ENCODE assay signal across 14 cellular contexts in genomic region chr1:7248828-7249227, GRCh38.
DNase-seq lines count a peak whose midpoint lies in the region; ATAC-seq lines count a peak whose summit lies in the region.
"Had no signal": no experiment of that assay in that cellular context is flagged by ENCODE, and none has a peak within 500 bp of the region (broad histone marks: within the 10 kb centered on the region; RNA-seq: fewer than 3 reads in every experiment).

No MANE protein-coding gene starts in this region.

- peak; percentile 9 for DNase-seq in activated CD8-positive, alpha-beta memory T cell treated with anti-CD3 and anti-CD28 coated beads, Interleukin-2, amount 10 ng/mL, durations not matched to agents 7 days and 5 days
- DNase-seq in activated CD8-positive, alpha-beta memory T cell treated with anti-CD3 and anti-CD28 coated beads, Interleukin-2, amount 50 U/mL, for 4 hours = no peak
- DNase-seq in ecto neural progenitor cell (ENCODE audit: low spot score) (peak; percentile 14), retina (peak; percentile 26), NCI-H446 (lab: John Stamatoyannopoulos, UW) (no peak), NAMALWA (ENCODE audit: low spot score) (no peak), OCI-M2 (lab: John Stamatoyannopoulos, UW; ENCODE audit: unreplicated experiment) (no peak)
- DNase-seq: Calu3; CD4-positive, alpha-beta T cell; DMS 273 treated with DMSO at 0.1 percent for 48 hours; H7 had no signal

- CTCF ChIA-PET in activated CD8-positive, alpha-beta memory T cell treated with anti-CD3 and anti-CD28 coated beads, Interleukin-2, amount 10 ng/mL, durations not matched to agents 7 days and 5 days (lab: Charles Lee) = no interaction called here

- no peak for ATAC-seq in activated CD8-positive, alpha-beta memory T cell treated with anti-CD3 and anti-CD28 coated beads, Interleukin-2, amount 10 ng/mL, durations not matched to agents 7 days and 5 days
- ATAC-seq: GM23338 had no signal

- H3K9me3 Mint-ChIP-seq in activated CD8-positive, alpha-beta memory T cell treated with anti-CD3 and anti-CD28 coated beads, Interleukin-2, amount 10 ng/mL, durations not matched to agents 7 days and 5 days (ENCODE audit: low read depth) = no peaks in the 10 kb centered on the region
- H3K9me3 Mint-ChIP-seq: CD4-positive, alpha-beta T cell; GM23338 had no signal

- H3K27ac Mint-ChIP-seq in activated CD8-positive, alpha-beta memory T cell treated with anti-CD3 and anti-CD28 coated beads, Interleukin-2, amount 10 ng/mL, durations not matched to agents 7 days and 5 days = no peak overlapping the region
- H3K27ac Mint-ChIP-seq: B cell; CD4-positive, alpha-beta T cell; GM23338; IgD-negative memory B cell had no signal

- H3K4me1 Mint-ChIP-seq in activated CD8-positive, alpha-beta memory T cell treated with anti-CD3 and anti-CD28 coated beads, Interleukin-2, amount 10 ng/mL, durations not matched to agents 7 days and 5 days = no peaks in the 10 kb centered on the region
- H3K4me1 Mint-ChIP-seq: B cell, IgD-negative memory B cell had no signal

- peaks cover 8% of the 10 kb centered on the region for H3K27me3 Mint-ChIP-seq in activated CD8-positive, alpha-beta memory T cell treated with anti-CD3 and anti-CD28 coated beads, Interleukin-2, amount 10 ng/mL, durations not matched to agents 7 days and 5 days

- no peaks in the 10 kb centered on the region for H3K36me3 Mint-ChIP-seq in activated CD8-positive, alpha-beta memory T cell treated with anti-CD3 and anti-CD28 coated beads, Interleukin-2, amount 10 ng/mL, durations not matched to agents 7 days and 5 days
- H3K36me3 Mint-ChIP-seq: IgD-negative memory B cell had no signal

- H3K4me3 Mint-ChIP-seq in activated CD8-positive, alpha-beta memory T cell treated with anti-CD3 and anti-CD28 coated beads, Interleukin-2, amount 10 ng/mL, durations not matched to agents 7 days and 5 days = no peak overlapping the region
- H3K4me3 Mint-ChIP-seq: B cell; CD4-positive, alpha-beta T cell; GM23338 had no signal

Comparison
In these comparisons a context has a peak if more than half of its experiments do, and no peak if none do; other contexts are left out.
1. DNase-seq: peak in activated CD8-positive, alpha-beta memory T cell treated with anti-CD3 and anti-CD28 coated beads, Interleukin-2, amount 10 ng/mL, durations not matched to agents 7 days and 5 days (single experiment), ecto neural progenitor cell (single experiment) and retina (single experiment); none in activated CD8-positive, alpha-beta memory T cell treated with anti-CD3 and anti-CD28 coated beads, Interleukin-2, amount 50 U/mL, for 4 hours (single experiment), NCI-H446 (0 of 2), NAMALWA (single experiment) and OCI-M2 (single experiment).